9 cellular contexts compared by ENCODE assay signal in the genomic region with DNA sequence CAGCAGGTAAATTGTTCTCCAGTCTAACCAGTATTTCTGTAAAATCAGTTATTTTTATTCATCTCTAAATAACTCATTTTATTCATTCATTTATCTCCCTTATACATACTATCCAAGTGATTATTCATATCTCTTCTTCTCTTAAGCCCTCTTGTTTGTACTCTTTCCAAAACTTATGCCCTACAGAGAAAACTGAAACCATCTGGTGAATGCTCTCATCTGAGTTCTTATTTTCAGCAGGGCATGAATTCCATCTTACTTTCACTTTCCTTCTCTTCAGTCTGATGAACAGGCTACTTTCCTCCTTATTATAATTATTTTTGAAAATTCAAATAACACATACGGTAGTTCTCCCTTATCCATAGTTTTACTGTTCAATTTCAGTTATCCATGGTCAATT.
A peak's percentile ranks its signal among the peaks of the same experiment; 100 is the strongest.
DNase-seq lines count a peak whose midpoint lies in the region; ATAC-seq, FAIRE-seq and TF ChIP-seq lines count a peak whose summit lies in the region.
"Had no signal": no experiment of that assay in that cellular context is flagged by ENCODE, and none has a peak within 500 bp of the region (broad histone marks: within the 10 kb centered on the region; RNA-seq: fewer than 3 reads in every experiment).

No MANE protein-coding gene starts in this region.

- TF ChIP-seq EP300 in esophagus muscularis mucosa (IDR thresholded peaks at IDR 0.05): no peak

- CTCF ChIA-PET in A673 (lab: Charles Lee): no interaction called here

- intact Hi-C loops in esophagus muscularis mucosa (cut with DNase I): no loop called here
- intact Hi-C loops in A673 (cut with micrococcal nuclease; ENCODE audit: unreplicated experiment): no loop called here

- no TSS peak for BruUV-seq in A673 (replicated peaks; lab: Mats Ljungman, UMichigan)

- peaks cover 0 to 5% (median 0%) of the 10 kb centered on the region in 4 donors for H3K36me3 ChIP-seq in esophagus muscularis mucosa
- no peaks in the 10 kb centered on the region for H3K36me3 ChIP-seq in A673 (ENCODE audit: insufficient read depth, low read length, poor library complexity, severe bottlenecking)

- TF ChIP-seq CTCF in esophagus muscularis mucosa (IDR thresholded peaks at IDR 0.05): no peak
- no peak for TF ChIP-seq CTCF in A673 (conservative IDR thresholded peaks at IDR 0.05; ENCODE audit: low read depth, low read length)

- WGBS in esophagus muscularis mucosa: 53% methylated on average over 1 of the region's 1 CpG

- peak; percentile 70 for FAIRE-seq in A204.1 (lab: Jason Lieb, UNC)
- FAIRE-seq in frontal cortex (lab: Jason Lieb, UNC): no peak

- H3K4me1 ChIP-seq in esophagus muscularis mucosa (peaks cover 4 to 23% (median 8%) of the 10 kb centered on the region in 4 donors), A673 (ENCODE audit: insufficient read depth, low read length, poor library complexity, severe bottlenecking) (peaks cover 8% of the 10 kb centered on the region)

- H3K27me3 ChIP-seq in esophagus muscularis mucosa: no peaks in the 10 kb centered on the region
- no peaks in the 10 kb centered on the region for H3K27me3 ChIP-seq in A673 (replicated peaks; ENCODE audit: insufficient read depth, low read depth, low read length, poor library complexity)

- DNase-seq in esophagus muscularis mucosa (ENCODE audit: extremely low spot score) (no peak), A673 (ENCODE audit: low spot score) (no peak), GM19240 (ENCODE audit: insufficient read length, low spot score) (no peak), frontal cortex (ENCODE audit: low spot score in 2 of 2) (no peak)
- DNase-seq in activated CD4-positive, alpha-beta T cell treated with anti-CD3 and anti-CD28 coated beads for 48 hours: no peak
- DNase-seq: PC-9 had no signal

- ATAC-seq in GM19025 (IDR thresholded peaks at IDR 0.05; ENCODE audit: low read depth, unreplicated experiment) (peak; percentile 67), HG03558 (IDR thresholded peaks at IDR 0.05; ENCODE audit: extremely low read depth, unreplicated experiment) (peak; percentile 69)

- H3K27ac ChIP-seq in esophagus muscularis mucosa (replicated peaks in 1 of 4) (peak overlapping the region in 1 of 4 donors; percentile 15), A673 (ENCODE audit: low read depth, low read length, poor library complexity, severe bottlenecking) (no peak overlapping the region)
- H3K27ac ChIP-seq: PC-9 had no signal

- POLR2A ChIA-PET in A673 (lab: Charles Lee; ENCODE audit: low non-redundant PET): no interaction called here

- TF ChIP-seq POLR2A in esophagus muscularis mucosa (IDR thresholded peaks at IDR 0.05; ENCODE audit: low read depth): no peak

- H3K9me3 ChIP-seq in esophagus muscularis mucosa: no peaks in the 10 kb centered on the region
- H3K9me3 ChIP-seq in A673 (ENCODE audit: low read depth, low read length, poor library complexity, severe bottlenecking): no peaks in the 10 kb centered on the region

- H3K4me3 ChIP-seq in esophagus muscularis mucosa (peak overlapping the region in 3 of 4 donors; percentile 5 to 19 (median 7)), A673 (ENCODE audit: low read depth, low read length, poor library complexity, severe bottlenecking) (no peak overlapping the region)
- H3K4me3 ChIP-seq: PC-9 had no signal
